ENCODE assay signal across 8 cellular contexts in the genomic region with DNA sequence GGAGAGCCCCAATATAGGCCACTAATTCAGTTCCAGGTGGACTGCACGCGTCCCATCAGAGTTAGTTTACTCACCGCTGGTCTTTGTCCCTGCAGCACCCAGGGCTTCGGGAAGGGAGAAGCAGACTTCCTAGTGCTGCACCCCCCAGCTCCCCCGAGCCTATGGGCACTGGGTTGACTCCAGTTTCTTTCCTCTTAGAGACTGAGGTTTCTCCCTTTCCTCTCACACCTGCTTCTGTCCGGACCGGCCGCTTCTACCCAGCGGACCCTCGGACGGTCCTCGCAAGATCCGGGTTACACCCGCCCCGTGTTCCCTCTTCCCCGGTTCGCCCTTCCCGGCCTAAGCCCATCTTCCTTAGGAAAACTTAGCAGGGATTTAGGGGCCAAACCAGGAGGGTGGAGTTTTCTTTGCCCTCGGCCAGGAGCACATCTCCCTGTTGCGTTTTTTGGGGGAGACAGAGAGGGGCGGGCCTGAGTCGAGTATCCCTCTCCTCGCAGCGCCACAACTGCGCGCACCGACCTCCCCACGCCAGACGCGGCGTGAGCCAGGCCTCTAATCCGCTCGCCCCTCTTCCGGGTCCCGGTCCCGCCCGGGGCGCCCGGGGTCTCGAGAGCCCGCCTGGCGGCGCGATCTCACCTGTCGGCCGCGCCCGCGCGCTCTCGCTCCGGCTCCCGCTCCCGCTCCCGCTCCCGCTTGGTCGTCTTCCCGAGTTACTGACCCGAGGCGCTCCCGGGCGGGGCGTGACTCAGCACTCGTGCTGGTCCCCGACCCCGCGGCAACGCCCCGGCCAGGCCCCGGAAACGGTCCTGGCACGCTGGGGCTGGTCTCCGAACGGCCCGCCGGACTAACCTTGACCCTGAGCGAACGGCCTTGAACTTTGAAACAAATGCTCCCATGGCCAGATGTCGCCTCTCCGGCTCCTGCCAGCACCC. TPM values are rescaled to one million over a fixed set of nuclear protein-coding genes. Genes with fewer than 3 reads are reported as not detected.
DNase-seq lines count a peak whose midpoint lies in the region; ATAC-seq and TF ChIP-seq lines count a peak whose summit lies in the region.

A gene (minus strand): TSS at position 728 of the 932 bp plus-strand sequence. CDS start 8,741 bp downstream, outside the sequence.

- 68% methylated on average over 25 of the region's 80 CpGs for WGBS in SK-N-SH (ENCODE audit: low lambda C conversion rate)

- peak; percentile 82 for ATAC-seq in GM19351 (IDR thresholded peaks at IDR 0.05; ENCODE audit: unreplicated experiment)
- ATAC-seq in HG03354 (IDR thresholded peaks at IDR 0.05; ENCODE audit: poor library complexity, severe bottlenecking, unreplicated experiment) = peak; percentile 81

- POLR2A ChIA-PET in SK-N-SH (lab: Yijun Ruan, JAX) = interaction anchor here (0.7 kb wide), 1 partner anchor 28 kb away, joined by 3 read pairs; no protein-coding TSS in a partner anchor

- CTCF ChIA-PET in SK-N-SH (lab: Yijun Ruan, JAX) = interaction anchor here (1.0 to 4.7 kb wide), 3 partner anchors 13 to 17 kb away, joined by 3 to 38 read pairs (median 35); a partner anchor contains a TSS

- peak within 1 kb of the TSS; percentile 85 for H3K4me3 ChIP-seq in DOHH2 (ENCODE audit: low read length)
- H3K4me3 ChIP-seq in SK-N-SH (ENCODE audit: low read depth in 2 of 2, low read length in 1 of 2) = peak within 1 kb of the TSS; percentile 45 to 58
- H3K4me3 ChIP-seq in brain microvascular endothelial cell (ENCODE audit: low read depth, low read length) = peak within 1 kb of the TSS; percentile 65
- peak within 1 kb of the TSS; percentile 85 for H3K4me3 ChIP-seq in iPS-20b (ENCODE audit: low read length)
- H3K4me3 ChIP-seq in skin epidermis = peak within 1 kb of the TSS; percentile 34 to 69 (median 57)

- in situ Hi-C loops in brain microvascular endothelial cell (cut with HindIII; ENCODE audit: low pct_ligation_motif_present, low sequenced_read_pairs) = no loop called here

- H4K20me1 ChIP-seq in DOHH2 (ENCODE audit: control insufficient read depth, insufficient read depth, low read depth, low read length) = no peaks in the 10 kb centered on the region
- H4K20me1 ChIP-seq in SK-N-SH (ENCODE audit: insufficient read depth) = no peaks in the 10 kb centered on the region

- H3K4me2 ChIP-seq in DOHH2 (ENCODE audit: low read length) (peak within 1 kb of the TSS; percentile 94), SK-N-SH (peak within 1 kb of the TSS; percentile 75)

- H3K27ac ChIP-seq in DOHH2 (ENCODE audit: low read depth, low read length) = no peak within 1 kb of the TSS
- H3K27ac ChIP-seq in SK-N-SH (ENCODE audit: low read depth in 2 of 2, low read length in 1 of 2) = 0 out of 4 replicates have a peak within 1 kb of the TSS, but pooled peaks of 1 of the 2 experiments have one; percentile 11
- peak within 1 kb of the TSS; percentile 21 for H3K27ac ChIP-seq in brain microvascular endothelial cell
- H3K27ac ChIP-seq in iPS-20b (ENCODE audit: low read length) = no peak within 1 kb of the TSS
- peak within 1 kb of the TSS in 20 of 21 experiments; percentile 22 to 91 (median 76) for H3K27ac ChIP-seq in skin epidermis

- peak; percentile 15 for TF ChIP-seq CTCF in DOHH2 (IDR thresholded peaks at IDR 0.05; ENCODE audit: low read depth, low read length, poor library complexity, severe bottlenecking)
- TF ChIP-seq CTCF in SK-N-SH (IDR thresholded peaks at IDR 0.05) = no peak
- TF ChIP-seq CTCF in brain microvascular endothelial cell (IDR thresholded peaks at IDR 0.05; ENCODE audit: low read depth, low read length, missing control alignments) = no peak

- H2AFZ ChIP-seq in SK-N-SH (ENCODE audit: low read depth) = peak within 1 kb of the TSS; percentile 82; the same call in 1 of the 2 replicates

- H3K79me2 ChIP-seq in DOHH2 (ENCODE audit: control insufficient read depth, low read length) (peaks cover 13% of the 10 kb centered on the region), SK-N-SH (ENCODE audit: insufficient read depth) (no peaks in the 10 kb centered on the region; the same call in 1 of the 2 replicates)

- no peaks in the 10 kb centered on the region for H3K9me2 ChIP-seq in DOHH2 (replicated peaks; ENCODE audit: control insufficient read depth, low read length)
- no peaks in the 10 kb centered on the region for H3K9me2 ChIP-seq in SK-N-SH

- no peak for TF ChIP-seq RAD21 in SK-N-SH (IDR thresholded peaks at IDR 0.05; ENCODE audit: low read length)

- H3K4me1 ChIP-seq in DOHH2 (ENCODE audit: control insufficient read depth, low read length) (peaks cover 23% of the 10 kb centered on the region), SK-N-SH (ENCODE audit: control insufficient read depth in 1 of 2, insufficient read depth in 2 of 2, low read depth in 1 of 2, low read length in 1 of 2) (peaks cover 0 to 3% of the 10 kb centered on the region in 2 experiments; a peak in 1 of 4 replicates), iPS-20b (ENCODE audit: insufficient read depth, low read length) (peaks cover 4% of the 10 kb centered on the region; the same call in 1 of the 2 replicates)

- peak within 1 kb of the TSS; percentile 59 for H3K9ac ChIP-seq in SK-N-SH
- peak within 1 kb of the TSS; percentile 84 for H3K9ac ChIP-seq in iPS-20b (ENCODE audit: low read depth, low read length)

- H3K9me3 ChIP-seq in DOHH2 (ENCODE audit: control insufficient read depth, insufficient read depth, low read length) (no peaks in the 10 kb centered on the region), SK-N-SH (no peaks in the 10 kb centered on the region), iPS-20b (ENCODE audit: insufficient read depth, low read depth, low read length) (no peaks in the 10 kb centered on the region)

- no peaks in the 10 kb centered on the region for H3K36me3 ChIP-seq in DOHH2 (ENCODE audit: control insufficient read depth, low read length)
- no peaks in the 10 kb centered on the region for H3K36me3 ChIP-seq in SK-N-SH (replicated peaks in 1 of 2; ENCODE audit: control insufficient read depth in 1 of 2, insufficient read depth in 2 of 2, low read length in 1 of 2)
- no peaks in the 10 kb centered on the region for H3K36me3 ChIP-seq in brain microvascular endothelial cell (replicated peaks)
- H3K36me3 ChIP-seq in iPS-20b (ENCODE audit: insufficient read depth, low read depth, low read length) = no peaks in the 10 kb centered on the region

- H3F3A ChIP-seq in DOHH2 (ENCODE audit: control insufficient read depth, insufficient read depth) (peaks cover 13% of the 10 kb centered on the region), SK-N-SH (replicated peaks; ENCODE audit: insufficient read depth) (peaks cover 5% of the 10 kb centered on the region)

- no peak for TF ChIP-seq EP300 in SK-N-SH (IDR thresholded peaks at IDR 0.05; ENCODE audit: borderline replicate concordance in 1 of 2, low read depth in 1 of 2, low read length in 1 of 2)

- H3K27me3 ChIP-seq in DOHH2 (ENCODE audit: control insufficient read depth, low read length) = no peaks in the 10 kb centered on the region
- H3K27me3 ChIP-seq in SK-N-SH (ENCODE audit: insufficient read depth) = no peaks in the 10 kb centered on the region
- no peaks in the 10 kb centered on the region for H3K27me3 ChIP-seq in brain microvascular endothelial cell (replicated peaks)
- peaks cover 29% of the 10 kb centered on the region for H3K27me3 ChIP-seq in iPS-20b (ENCODE audit: insufficient read depth, low read length)

- DNase-seq in SK-N-SH (peak; percentile 87), brain microvascular endothelial cell (peak; percentile 40), DMS114 treated with DMSO at 0.1 percent for 48 hours (lab: John Stamatoyannopoulos, UW; ENCODE audit: unreplicated experiment) (no peak)

TF ChIP-seq in SK-N-SH, 30 proteins besides CTCF, POLR2A, EP300 and RAD21 (continues in another document):
- TF ChIP-seq ELF1 (IDR thresholded peaks at IDR 0.05) (0 out of 2 replicates have a peak, but pooled peaks have one; percentile 13), MXI1 (IDR thresholded peaks at IDR 0.05; ENCODE audit: low read depth, low read length) (0 out of 2 replicates have a peak, but pooled peaks have one; percentile 29), TAF1 (IDR thresholded peaks at IDR 0.05; ENCODE audit: borderline replicate concordance, low read depth, low read length) (0 out of 2 replicates have a peak, but pooled peaks have one; percentile 24), CHD2 (IDR thresholded peaks at IDR 0.05; ENCODE audit: low read length, partially characterized antibody) (no peak), EZH2phosphoT487 (IDR thresholded peaks at IDR 0.05; ENCODE audit: borderline replicate concordance, low read depth) (no peak), SIN3A (IDR thresholded peaks at IDR 0.05; ENCODE audit: borderline replicate concordance, low read depth, low read length) (0 out of 2 replicates have a peak, but pooled peaks have one; percentile 32)
- TF ChIP-seq, protein P1, sequence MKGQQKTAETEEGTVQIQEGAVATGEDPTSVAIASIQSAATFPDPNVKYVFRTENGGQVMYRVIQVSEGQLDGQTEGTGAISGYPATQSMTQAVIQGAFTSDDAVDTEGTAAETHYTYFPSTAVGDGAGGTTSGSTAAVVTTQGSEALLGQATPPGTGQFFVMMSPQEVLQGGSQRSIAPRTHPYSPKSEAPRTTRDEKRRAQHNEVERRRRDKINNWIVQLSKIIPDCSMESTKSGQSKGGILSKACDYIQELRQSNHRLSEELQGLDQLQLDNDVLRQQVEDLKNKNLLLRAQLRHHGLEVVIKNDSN (IDR thresholded peaks at IDR 0.05; ENCODE audit: borderline replicate concordance, low read depth) = no peak
- TF ChIP-seq, protein P2, sequence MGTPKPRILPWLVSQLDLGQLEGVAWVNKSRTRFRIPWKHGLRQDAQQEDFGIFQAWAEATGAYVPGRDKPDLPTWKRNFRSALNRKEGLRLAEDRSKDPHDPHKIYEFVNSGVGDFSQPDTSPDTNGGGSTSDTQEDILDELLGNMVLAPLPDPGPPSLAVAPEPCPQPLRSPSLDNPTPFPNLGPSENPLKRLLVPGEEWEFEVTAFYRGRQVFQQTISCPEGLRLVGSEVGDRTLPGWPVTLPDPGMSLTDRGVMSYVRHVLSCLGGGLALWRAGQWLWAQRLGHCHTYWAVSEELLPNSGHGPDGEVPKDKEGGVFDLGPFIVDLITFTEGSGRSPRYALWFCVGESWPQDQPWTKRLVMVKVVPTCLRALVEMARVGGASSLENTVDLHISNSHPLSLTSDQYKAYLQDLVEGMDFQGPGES (IDR thresholded peaks at IDR 0.05; ENCODE audit: low read depth, low read length) = no peak
- TF ChIP-seq, protein P3, sequence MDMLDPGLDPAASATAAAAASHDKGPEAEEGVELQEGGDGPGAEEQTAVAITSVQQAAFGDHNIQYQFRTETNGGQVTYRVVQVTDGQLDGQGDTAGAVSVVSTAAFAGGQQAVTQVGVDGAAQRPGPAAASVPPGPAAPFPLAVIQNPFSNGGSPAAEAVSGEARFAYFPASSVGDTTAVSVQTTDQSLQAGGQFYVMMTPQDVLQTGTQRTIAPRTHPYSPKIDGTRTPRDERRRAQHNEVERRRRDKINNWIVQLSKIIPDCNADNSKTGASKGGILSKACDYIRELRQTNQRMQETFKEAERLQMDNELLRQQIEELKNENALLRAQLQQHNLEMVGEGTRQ (IDR thresholded peaks at IDR 0.05; ENCODE audit: borderline replicate concordance, low read depth, low read length) = no peak

RNA-seq across cellular contexts. Expression of the gene that starts here (rescaled TPM):
- polyA plus RNA-seq in SK-N-SH (2012; rRNA removed) = 9.4 and 9.5 TPM in 2 replicates
- 5.5 and 7.9 TPM in 2 replicates for polyA plus RNA-seq in SK-N-SH (2012; cell fraction: cytosol; rRNA removed)
- 17.9 and 19.8 TPM in 2 replicates for polyA plus RNA-seq in SK-N-SH (2012; cell fraction: nucleus; rRNA removed)

Comparison
In these comparisons a context has a peak if more than half of its experiments do, and no peak if none do; other contexts are left out.
1. H3K27ac ChIP-seq: peak in brain microvascular endothelial cell (single experiment) and skin epidermis (20 of 21); none in DOHH2 (single experiment) and iPS-20b (single experiment).
2. Peak in every context shown above with its lines, with median percentiles within 50 percentile points of each other: H3K4me3 ChIP-seq.